In genomic region chr19:50327013-50327412, GRCh38 we compare ENCODE assay signal across 12 cellular contexts. TPM values are rescaled to one million over a fixed set of nuclear protein-coding genes. Genes with fewer than 3 reads are reported as not detected.
DNase-seq lines count a peak whose midpoint lies in the region; ATAC-seq lines count a peak whose summit lies in the region.
"Had no signal": no experiment of that assay in that cellular context is flagged by ENCODE, and none has a peak within 500 bp of the region (broad histone marks: within the 10 kb centered on the region; RNA-seq: fewer than 3 reads in every experiment).

No MANE protein-coding gene starts in this region.

- H3K27ac Mint-ChIP-seq in activated naive CD4-positive, alpha-beta T cell treated with anti-CD3 and anti-CD28 coated beads, Interleukin-2, amount 10 ng/mL, durations not matched to agents 7 days and 5 days: no peak overlapping the region
- no peak overlapping the region for H3K27ac Mint-ChIP-seq in T-cell
- peak overlapping the region; percentile 3 for H3K27ac Mint-ChIP-seq in stimulated activated naive B cell treated with anti-CD40 and anti-IgM and Interleukin-4, amounts not matched to agents 10 μg/mL and 1 μg/mL and 100 μg/mL, for 72 hours

- no peaks in the 10 kb centered on the region for H3K9me3 ChIP-seq in iPS-15b (ENCODE audit: control insufficient read depth, insufficient read depth, low read length)

- peaks cover 72% of the 10 kb centered on the region for H3K27me3 Mint-ChIP-seq in activated naive CD4-positive, alpha-beta T cell treated with anti-CD3 and anti-CD28 coated beads, Interleukin-2, amount 10 ng/mL, durations not matched to agents 7 days and 5 days
- peaks cover 42 to 51% of the 10 kb centered on the region in 2 donors for H3K27me3 Mint-ChIP-seq in T-cell
- peaks cover 9 to 12% of the 10 kb centered on the region in 2 donors for H3K27me3 Mint-ChIP-seq in stimulated activated naive B cell treated with anti-CD40 and anti-IgM and Interleukin-4, amounts not matched to agents 10 μg/mL and 1 μg/mL and 100 μg/mL, for 72 hours

- no peak for ATAC-seq in T-cell (replicated peaks in 1 of 4)
- ATAC-seq in stimulated activated naive B cell treated with anti-CD40 and anti-IgM and Interleukin-4, amounts not matched to agents 10 μg/mL and 1 μg/mL and 100 μg/mL, for 72 hours (replicated peaks): no peak
- no peak for ATAC-seq in HG03039 (IDR thresholded peaks at IDR 0.05; ENCODE audit: unreplicated experiment)

- H3K4me3 Mint-ChIP-seq in activated naive CD4-positive, alpha-beta T cell treated with anti-CD3 and anti-CD28 coated beads, Interleukin-2, amount 10 ng/mL, durations not matched to agents 7 days and 5 days: peak overlapping the region; percentile 58
- H3K4me3 Mint-ChIP-seq in T-cell: peak overlapping the region in 2 of 3 donors; percentile 54 to 70
- peak overlapping the region; percentile 81 to 85 for H3K4me3 Mint-ChIP-seq in stimulated activated naive B cell treated with anti-CD40 and anti-IgM and Interleukin-4, amounts not matched to agents 10 μg/mL and 1 μg/mL and 100 μg/mL, for 72 hours

- peaks cover 18% of the 10 kb centered on the region for H3K36me3 Mint-ChIP-seq in activated naive CD4-positive, alpha-beta T cell treated with anti-CD3 and anti-CD28 coated beads, Interleukin-2, amount 10 ng/mL, durations not matched to agents 7 days and 5 days
- H3K36me3 Mint-ChIP-seq in T-cell: peaks cover 4% of the 10 kb centered on the region
- H3K36me3 Mint-ChIP-seq in stimulated activated naive B cell treated with anti-CD40 and anti-IgM and Interleukin-4, amounts not matched to agents 10 μg/mL and 1 μg/mL and 100 μg/mL, for 72 hours: peaks cover 35 to 51% of the 10 kb centered on the region in 2 donors

- peaks cover 55% of the 10 kb centered on the region for H3K4me1 Mint-ChIP-seq in activated naive CD4-positive, alpha-beta T cell treated with anti-CD3 and anti-CD28 coated beads, Interleukin-2, amount 10 ng/mL, durations not matched to agents 7 days and 5 days
- peaks cover 41 to 56% (median 45%) of the 10 kb centered on the region in 3 donors for H3K4me1 Mint-ChIP-seq in T-cell
- H3K4me1 Mint-ChIP-seq in stimulated activated naive B cell treated with anti-CD40 and anti-IgM and Interleukin-4, amounts not matched to agents 10 μg/mL and 1 μg/mL and 100 μg/mL, for 72 hours: peaks cover 42 to 63% of the 10 kb centered on the region in 2 donors

- no peak overlapping the region for H3K9ac ChIP-seq in iPS-15b (ENCODE audit: low read depth, low read length)

- POLR2A ChIA-PET in T-cell (lab: Charles Lee): no interaction called here

- CTCF ChIA-PET in activated naive CD4-positive, alpha-beta T cell treated with anti-CD3 and anti-CD28 coated beads, Interleukin-2, amount 10 ng/mL, durations not matched to agents 7 days and 5 days (lab: Charles Lee): no interaction called here
- CTCF ChIA-PET in T-cell (lab: Charles Lee): no interaction called here

- H3K36me3 ChIP-seq in iPS-15b (ENCODE audit: control insufficient read depth, insufficient read depth, low read length): peaks cover 8% of the 10 kb centered on the region

- H3K4me1 ChIP-seq in iPS-15b (ENCODE audit: control insufficient read depth, insufficient read depth, low read length): peaks cover 15% of the 10 kb centered on the region

- peaks cover 8% of the 10 kb centered on the region for H3K9me3 Mint-ChIP-seq in activated naive CD4-positive, alpha-beta T cell treated with anti-CD3 and anti-CD28 coated beads, Interleukin-2, amount 10 ng/mL, durations not matched to agents 7 days and 5 days
- peaks cover 3 to 10% (median 5%) of the 10 kb centered on the region in 3 donors for H3K9me3 Mint-ChIP-seq in T-cell
- no peaks in the 10 kb centered on the region for H3K9me3 Mint-ChIP-seq in stimulated activated naive B cell treated with anti-CD40 and anti-IgM and Interleukin-4, amounts not matched to agents 10 μg/mL and 1 μg/mL and 100 μg/mL, for 72 hours

- DNase-seq in activated naive CD4-positive, alpha-beta T cell treated with anti-CD3 and anti-CD28 coated beads, Interleukin-2, amount 10 ng/mL, durations not matched to agents 7 days and 5 days: no peak
- no peak for DNase-seq in activated naive CD4-positive, alpha-beta T cell (lab: John Stamatoyannopoulos, UW)
- no peak for DNase-seq in T-cell
- DNase-seq in stimulated activated naive B cell treated with anti-CD40 and anti-IgM and Interleukin-4, amounts not matched to agents 10 μg/mL and 1 μg/mL and 100 μg/mL, for 72 hours: no peak
- DNase-seq in effector CD4-positive, alpha-beta T cell: no peak
- no peak for DNase-seq in NOMO-1 (lab: John Stamatoyannopoulos, UW; ENCODE audit: unreplicated experiment in 2 of 2)
- DNase-seq: activated gamma-delta T cell treated with Interleukin-2 at 50 U/mL for 16 hours, DMS79 treated with DMSO at 0.1 percent for 48 hours, MM.1S, NCI-H2171 treated with DMSO at 0.1 percent for 48 hours had no signal

- peak overlapping the region; percentile 63 for H3K4me3 ChIP-seq in iPS-15b (ENCODE audit: low read depth, low read length)

- H3K27me3 ChIP-seq in iPS-15b (ENCODE audit: control insufficient read depth, insufficient read depth, low read length): peaks cover 11% of the 10 kb centered on the region

RNA-seq across cellular contexts. Expression of gene KCNC3, which starts 2.2 kb away (rescaled TPM):
- 1 to 10 TPM in 4 of 5 donors, under 1 TPM in 1; 0.75 to 4.3 (median 1.5) TPM for total RNA-seq in T-cell

RNA-seq across cellular contexts. Expression of gene NAPSA, which starts 38.4 kb away (rescaled TPM):
- total RNA-seq in T-cell: 1 to 10 TPM; 2.6 to 7.1 (median 3.0) TPM

RNA-seq across cellular contexts. Expression of gene NR1H2, which starts 49.2 kb away (rescaled TPM):
- 100 to 1,000 TPM; 109 to 236 (median 117) TPM for total RNA-seq in T-cell

RNA-seq across cellular contexts. Expression of gene POLD1, which starts 57.1 kb away (rescaled TPM):
- 10 to 100 TPM; 32.9 to 67.1 (median 54.0) TPM for total RNA-seq in T-cell
